In the genomic region with DNA sequence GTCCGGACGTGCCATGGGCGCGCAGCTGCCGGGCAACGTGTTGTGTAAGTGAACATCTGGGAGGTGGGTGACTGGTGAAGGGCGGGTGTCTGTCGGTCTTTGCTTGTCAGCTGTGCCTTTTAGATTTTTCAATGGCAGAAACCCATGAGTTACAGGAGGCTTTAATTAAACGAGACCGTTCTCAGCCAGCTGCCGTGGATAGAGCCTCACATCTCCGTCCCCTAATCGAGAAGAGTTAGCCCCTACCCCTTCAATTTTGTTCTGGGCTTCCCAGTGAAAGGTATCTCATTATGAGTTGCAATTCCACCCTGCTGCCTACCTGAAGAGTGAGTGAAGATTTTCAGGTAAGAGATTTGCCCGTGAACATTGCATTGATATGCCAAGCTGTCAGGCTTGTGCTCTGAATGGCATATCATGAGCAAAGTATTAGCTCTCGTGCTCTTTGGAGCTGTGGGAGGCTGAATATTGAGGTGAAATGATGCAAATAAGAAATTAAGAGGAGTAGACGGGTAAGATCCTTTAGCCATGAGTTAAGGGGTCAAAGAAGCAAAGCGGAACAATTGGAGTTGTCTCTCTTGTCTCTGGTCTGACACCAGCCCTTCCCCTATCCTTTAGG, we compare ENCODE assay signal across 8 cellular contexts.
DNase-seq lines count a peak whose midpoint lies in the region; ATAC-seq and TF ChIP-seq lines count a peak whose summit lies in the region.

No MANE protein-coding gene starts in this region.

- H4K91ac ChIP-seq in H9 (ENCODE audit: insufficient read length, low read depth, low read length), result no peak overlapping the region

- H3K4me3 ChIP-seq in OCI-LY7 (ENCODE audit: low read depth, low read length, poor library complexity, severe bottlenecking) (peak overlapping the region; percentile 56), epithelial cell of esophagus (ENCODE audit: low read length) (peak overlapping the region; percentile 50)

- H3K9me3 ChIP-seq in H9 (ENCODE audit: control insufficient read depth, low read depth, low read length), result no peaks in the 10 kb centered on the region
- no peaks in the 10 kb centered on the region for H3K9me3 ChIP-seq in OCI-LY7 (ENCODE audit: low read length)

- H3K4me1 Mint-ChIP-seq in H9, result peaks cover 9 to 11% of the 10 kb centered on the region in 2 experiments

- peak overlapping the region; percentile 55 for H3K4me2 ChIP-seq in H9 (ENCODE audit: insufficient read depth, insufficient read length, low read length)
- H3K4me2 ChIP-seq in OCI-LY7 (ENCODE audit: low read length), result peak overlapping the region; percentile 60; the same call in 1 of the 2 replicates

- ATAC-seq in omental fat pad (ENCODE audit: low FRiP score), result peak; percentile 21

- H2BK20ac ChIP-seq in H9 (ENCODE audit: low read depth, low read length, poor library complexity, severe bottlenecking), result no peak overlapping the region

- H4K8ac ChIP-seq in H9 (replicated peaks; ENCODE audit: insufficient read length, low read depth, low read length), result no peak overlapping the region

- DNase-seq in NCI-H2171 treated with DMSO at 0.1 percent for 48 hours (lab: John Stamatoyannopoulos, UW), result peak; percentile 41
- DNase-seq in NCI-H2171 (lab: John Stamatoyannopoulos, UW), result no peak
- DNase-seq in H9, result no peak
- no peak for DNase-seq in OCI-LY7 (ENCODE audit: low spot score)
- peak; percentile 38 for DNase-seq in epithelial cell of esophagus (ENCODE audit: low read depth)
- no peak for DNase-seq in omental fat pad (ENCODE audit: low spot score)
- no peak for DNase-seq in H4 (ENCODE audit: low spot score)
- DNase-seq in retina, result no peak

- no peak overlapping the region for H3K18ac ChIP-seq in H9 (ENCODE audit: insufficient read length, low read depth, low read length)

- no peaks in the 10 kb centered on the region for H3K79me2 ChIP-seq in H9 (ENCODE audit: insufficient read depth, low read length)
- H3K79me2 ChIP-seq in OCI-LY7 (ENCODE audit: insufficient read depth, low read depth, low read length), result no peaks in the 10 kb centered on the region

- no peak overlapping the region for H3K56ac ChIP-seq in H9 (ENCODE audit: insufficient read length, low read depth, low read length)

- no peak overlapping the region for H2BK12ac ChIP-seq in H9 (ENCODE audit: insufficient read length, low read depth, low read length)

- no peaks in the 10 kb centered on the region for H3K79me1 ChIP-seq in H9 (ENCODE audit: insufficient read depth, low read depth, low read length, poor library complexity, severe bottlenecking)

- H3K27me3 Mint-ChIP-seq in H9 (ENCODE audit: low read depth), result peaks cover 18% of the 10 kb centered on the region

- no peak overlapping the region for H3T11ph ChIP-seq in H9 (ENCODE audit: low read length)

- H2AFZ ChIP-seq in H9 (ENCODE audit: low read length), result no peak overlapping the region
- H2AFZ ChIP-seq in OCI-LY7 (ENCODE audit: low read length), result 0 out of 2 replicates have a peak overlapping the region, but pooled peaks have one; percentile 41

- peak overlapping the region; percentile 68 to 83 for H3K4me3 Mint-ChIP-seq in H9

- intact Hi-C loops in OCI-LY7 (cut with micrococcal nuclease; ENCODE audit: unreplicated experiment), result loop anchor here (2.0 kb wide), 2 partner anchors 92 to 138 kb away; partner anchors contain the start of gene HIBCH

- no peak for TF ChIP-seq CTCF in H9 (conservative IDR thresholded peaks at IDR 0.05)
- TF ChIP-seq CTCF in OCI-LY7 (conservative IDR thresholded peaks at IDR 0.05; ENCODE audit: low read length), result no peak
- no peak for TF ChIP-seq CTCF in epithelial cell of esophagus (IDR thresholded peaks at IDR 0.05; ENCODE audit: insufficient read depth, low read depth, low read length, missing control alignments)
- TF ChIP-seq CTCF in omental fat pad (IDR thresholded peaks at IDR 0.05), result no peak

- POLR2A ChIA-PET in OCI-LY7 (lab: Charles Lee), result interaction anchor here (0.6 to 2.4 kb wide), 5 partner anchors 11 to 107 kb away, joined by 3 to 13 read pairs (median 3); no protein-coding TSS in a partner anchor

- no peaks in the 10 kb centered on the region for H4K20me1 ChIP-seq in H9 (ENCODE audit: control insufficient read depth, insufficient read depth, insufficient read length)
- no peaks in the 10 kb centered on the region for H4K20me1 ChIP-seq in OCI-LY7 (ENCODE audit: insufficient read depth, low read length)

- no TSS peak for BruUV-seq in OCI-LY7 (replicated peaks; lab: Mats Ljungman, UMichigan)

- no peaks in the 10 kb centered on the region for H3K36me3 Mint-ChIP-seq in H9 (ENCODE audit: insufficient read depth in 1 of 3, low read depth in 3 of 3)

- H3K23me2 ChIP-seq in H9 (ENCODE audit: insufficient read length, low read depth, low read length, poor library complexity, severe bottlenecking), result no peaks in the 10 kb centered on the region

- H4K5ac ChIP-seq in H9 (ENCODE audit: insufficient read length, low read depth, low read length), result no peak overlapping the region

- no peak overlapping the region for H3K4ac ChIP-seq in H9 (ENCODE audit: low read depth, low read length)

- H3K9me3 Mint-ChIP-seq in H9, result no peaks in the 10 kb centered on the region

- no peak overlapping the region for H3K9ac ChIP-seq in H9 (ENCODE audit: extremely low read depth, insufficient read length, low read length)

- no peaks in the 10 kb centered on the region for H3K9me2 ChIP-seq in OCI-LY7 (ENCODE audit: insufficient read depth, low read length)

- no CpG with 5 or more reads among the region's 17 CpGs for WGBS in H9 (ENCODE audit: extremely low coverage, insufficient read length, low lambda C conversion rate)

- no peak overlapping the region for H3K27ac Mint-ChIP-seq in H9

- no peak overlapping the region for H3K27ac ChIP-seq in H9 (ENCODE audit: insufficient read length, low read depth, low read length)
- H3K27ac ChIP-seq in OCI-LY7 (ENCODE audit: low read depth, low read length, poor library complexity, severe bottlenecking), result no peak overlapping the region

- no peak overlapping the region for H2BK120ac ChIP-seq in H9 (ENCODE audit: low read depth, low read length, poor library complexity, severe bottlenecking)

- H3K27me3 ChIP-seq in H9 (ENCODE audit: insufficient read depth, low read length), result no peaks in the 10 kb centered on the region; the same call in 1 of the 2 replicates

- CTCF ChIA-PET in OCI-LY7 (lab: Charles Lee; ENCODE audit: unreplicated experiment), result no interaction called here

- no peaks in the 10 kb centered on the region for H3K36me3 ChIP-seq in OCI-LY7 (ENCODE audit: insufficient read depth, low read length)

- H3K4me1 ChIP-seq in H9 (ENCODE audit: insufficient read depth, low read length), result peaks cover 2% of the 10 kb centered on the region; the same call in 1 of the 2 replicates
- H3K4me1 ChIP-seq in OCI-LY7 (ENCODE audit: insufficient read depth, low read length, poor library complexity, severe bottlenecking), result peaks cover 9% of the 10 kb centered on the region

- no peak overlapping the region for H2BK5ac ChIP-seq in H9 (ENCODE audit: insufficient read length, low read length)

- no peak overlapping the region for H2AK5ac ChIP-seq in H9 (ENCODE audit: insufficient read length, low read length)

- H3K14ac ChIP-seq in H9 (ENCODE audit: insufficient read depth, low read length), result no peak overlapping the region

- no peak overlapping the region for H3K23ac ChIP-seq in H9 (ENCODE audit: insufficient read length, low read depth, low read length)

- no peak overlapping the region for H2BK15ac ChIP-seq in H9 (ENCODE audit: low read depth, low read length)

Comparison
In these comparisons a context has a peak if more than half of its experiments do, and no peak if none do; other contexts are left out.
1. DNase-seq: peak in NCI-H2171 treated with DMSO at 0.1 percent for 48 hours (single experiment) and epithelial cell of esophagus (single experiment); none in NCI-H2171 (single experiment), H9 (single experiment), OCI-LY7 (single experiment), omental fat pad (single experiment), H4 (single experiment) and retina (single experiment).